ENCODE assay signal across 1 cellular context in the genomic region with DNA sequence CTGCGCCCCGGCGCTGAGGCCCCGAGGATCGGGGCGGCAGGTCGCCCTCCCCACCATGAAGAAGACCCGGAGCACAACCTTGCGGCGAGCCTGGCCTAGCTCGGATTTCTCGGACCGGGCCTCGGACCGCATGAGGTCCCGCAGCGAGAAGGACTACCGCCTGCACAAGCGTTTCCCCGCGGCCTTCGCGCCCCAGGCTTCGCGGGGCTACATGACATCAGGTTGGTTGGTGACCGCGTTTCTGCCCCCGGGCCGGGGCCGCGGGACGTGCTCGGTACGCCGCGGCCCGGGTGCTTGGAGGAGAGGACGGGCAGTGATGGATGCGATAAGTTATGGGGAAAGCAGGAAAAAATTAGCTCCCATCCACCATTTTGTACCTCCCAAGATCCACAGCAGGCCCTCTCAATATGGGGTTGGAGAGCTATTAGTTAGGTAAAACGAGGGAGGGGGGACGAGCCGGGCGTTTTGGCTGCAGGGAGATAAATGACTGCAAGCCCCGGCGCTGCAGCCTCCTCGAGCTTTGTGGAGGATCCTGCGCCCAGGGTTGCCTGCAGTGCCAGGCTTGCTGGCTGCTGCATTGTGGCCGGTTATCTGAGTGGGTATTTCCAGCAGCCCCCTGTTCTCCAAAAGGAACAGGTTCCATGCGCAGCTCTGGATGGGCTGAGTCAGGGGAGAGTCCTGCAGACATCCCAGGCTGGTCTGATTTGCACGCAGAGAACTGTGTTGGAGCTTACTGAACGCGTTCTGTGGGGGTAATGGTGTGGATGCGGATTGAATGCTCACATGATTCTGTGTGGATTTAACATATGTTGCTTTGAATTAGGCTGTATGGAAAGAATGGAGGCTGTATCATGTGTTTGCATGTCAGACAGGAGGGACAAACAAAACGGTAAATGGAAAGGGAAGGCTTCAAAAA.
TF ChIP-seq lines count a peak whose summit lies in the region.

No MANE protein-coding gene starts in this region.

TF ChIP-seq in SK-N-SH, 30 proteins besides CTCF, POLR2A, EP300 and RAD21 (continued from another document):
- TF ChIP-seq USF2 (IDR thresholded peaks at IDR 0.05; ENCODE audit: borderline replicate concordance, low read depth, low read length) (no peak), MXI1 (IDR thresholded peaks at IDR 0.05; ENCODE audit: low read depth, low read length) (peak; percentile 54; the same call in 1 of the 2 replicates), NRF1 (IDR thresholded peaks at IDR 0.05; ENCODE audit: low read depth, low read length) (peak; percentile 5; the same call in 1 of the 2 replicates), EZH2phosphoT487 (IDR thresholded peaks at IDR 0.05; ENCODE audit: borderline replicate concordance, low read depth) (no peak)
- TF ChIP-seq, protein P1, sequence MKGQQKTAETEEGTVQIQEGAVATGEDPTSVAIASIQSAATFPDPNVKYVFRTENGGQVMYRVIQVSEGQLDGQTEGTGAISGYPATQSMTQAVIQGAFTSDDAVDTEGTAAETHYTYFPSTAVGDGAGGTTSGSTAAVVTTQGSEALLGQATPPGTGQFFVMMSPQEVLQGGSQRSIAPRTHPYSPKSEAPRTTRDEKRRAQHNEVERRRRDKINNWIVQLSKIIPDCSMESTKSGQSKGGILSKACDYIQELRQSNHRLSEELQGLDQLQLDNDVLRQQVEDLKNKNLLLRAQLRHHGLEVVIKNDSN (IDR thresholded peaks at IDR 0.05; ENCODE audit: borderline replicate concordance, low read depth), result no peak
